8 cellular contexts compared by ENCODE assay signal in the genomic region with DNA sequence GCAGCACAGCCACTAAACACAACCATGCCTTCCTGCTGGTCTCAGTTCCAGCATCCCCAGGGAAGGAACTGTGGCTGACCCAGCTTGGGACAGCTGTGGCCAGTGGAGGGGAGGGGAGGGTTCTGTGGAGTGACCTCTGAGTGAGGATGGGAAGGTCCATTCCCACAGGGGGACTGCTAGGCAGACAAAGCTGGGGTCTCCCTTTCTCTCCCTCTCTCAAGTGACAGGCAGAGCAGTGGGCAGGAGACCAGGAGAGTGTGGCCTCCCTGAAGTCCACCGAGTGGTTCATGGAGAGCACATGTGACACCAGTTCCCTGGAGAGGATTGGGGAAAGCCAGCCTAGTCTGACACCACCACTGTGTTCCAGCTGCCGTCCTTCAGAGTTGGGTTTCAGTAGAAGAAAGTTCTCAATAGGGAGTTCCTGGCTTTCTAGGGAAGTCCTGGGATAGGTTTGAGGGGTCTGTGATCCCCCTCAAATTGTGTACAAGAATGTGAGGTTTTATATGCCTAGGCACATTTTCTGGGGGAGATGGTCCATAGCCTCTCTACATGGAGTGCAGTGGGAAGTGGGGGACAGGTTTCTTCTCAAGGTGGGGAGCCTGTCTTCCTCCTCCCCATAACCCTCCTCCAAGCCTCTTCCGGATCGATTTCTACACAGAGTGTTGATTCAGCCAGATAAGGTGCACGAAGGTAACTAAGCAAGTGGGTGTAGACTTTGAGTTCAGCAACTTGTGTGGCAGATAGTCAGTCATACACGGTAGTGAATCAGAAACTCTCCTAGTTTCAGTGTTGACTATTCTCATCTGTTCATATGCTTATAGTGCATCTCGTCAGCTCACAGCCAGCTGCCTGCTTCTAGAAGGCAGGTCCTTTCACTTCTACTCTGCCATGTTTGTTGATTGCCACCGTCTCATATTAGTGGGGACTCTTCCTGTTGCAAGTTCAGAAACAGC. TPM values are rescaled to one million over a fixed set of nuclear protein-coding genes. Genes with fewer than 3 reads are reported as not detected.
DNase-seq lines count a peak whose midpoint lies in the region; ATAC-seq and TF ChIP-seq lines count a peak whose summit lies in the region.

No MANE protein-coding gene starts in this region.

- H3K4me1 ChIP-seq in ovary (ENCODE audit: insufficient read depth) = peaks cover 34% of the 10 kb centered on the region

- DNase-seq in ovary (no peak), putamen (ENCODE audit: low spot score) (no peak), OCI-M2 (lab: John Stamatoyannopoulos, UW; ENCODE audit: unreplicated experiment) (no peak), ureter (ENCODE audit: low spot score) (no peak), EL (no peak)

- no peaks in the 10 kb centered on the region for H3K9me3 ChIP-seq in ovary

- H3K4me1 Mint-ChIP-seq in T-helper 1 cell treated with Interleukin-12 subunit alpha and Interleukin-12 subunit beta and Interleukin-4 antibody, amounts not matched to agents 30 μg/mL and 1 μg/mL, for 36 hours (ENCODE audit: low read depth) = peaks cover 10% of the 10 kb centered on the region

- no peak for TF ChIP-seq POLR2A in ovary (IDR thresholded peaks at IDR 0.05)

- H3K36me3 Mint-ChIP-seq in T-helper 1 cell treated with Interleukin-12 subunit alpha and Interleukin-12 subunit beta and Interleukin-4 antibody, amounts not matched to agents 30 μg/mL and 1 μg/mL, for 36 hours (ENCODE audit: low read depth) = peaks cover 9% of the 10 kb centered on the region

- peak overlapping the region; percentile 62 to 76 for H3K27ac ChIP-seq in ovary

- no peaks in the 10 kb centered on the region for H3K27me3 Mint-ChIP-seq in T-helper 1 cell treated with Interleukin-12 subunit alpha and Interleukin-12 subunit beta and Interleukin-4 antibody, amounts not matched to agents 30 μg/mL and 1 μg/mL, for 36 hours (ENCODE audit: low read depth)

- intact Hi-C loops in ovary (cut with DNase I) = no loop called here

- H3K4me3 Mint-ChIP-seq in T-helper 1 cell treated with Interleukin-12 subunit alpha and Interleukin-12 subunit beta and Interleukin-4 antibody, amounts not matched to agents 30 μg/mL and 1 μg/mL, for 36 hours = no peak overlapping the region

- no peaks in the 10 kb centered on the region for H3K27me3 ChIP-seq in ovary

- H3K4me3 ChIP-seq in ovary = no peak overlapping the region

- H3K36me3 ChIP-seq in ovary = no peaks in the 10 kb centered on the region

- no peak for TF ChIP-seq EP300 in ovary (IDR thresholded peaks at IDR 0.05)

- no peak for TF ChIP-seq CTCF in ovary (IDR thresholded peaks at IDR 0.05)

- peak; percentile 82 for ATAC-seq in GM18907 (IDR thresholded peaks at IDR 0.05; ENCODE audit: unreplicated experiment)
- ATAC-seq in HG02571 (IDR thresholded peaks at IDR 0.05; ENCODE audit: unreplicated experiment) = peak; percentile 81

- H3K27ac Mint-ChIP-seq in T-helper 1 cell treated with Interleukin-12 subunit alpha and Interleukin-12 subunit beta and Interleukin-4 antibody, amounts not matched to agents 30 μg/mL and 1 μg/mL, for 36 hours = peak overlapping the region; percentile 52

- H3K9me3 Mint-ChIP-seq in T-helper 1 cell treated with Interleukin-12 subunit alpha and Interleukin-12 subunit beta and Interleukin-4 antibody, amounts not matched to agents 30 μg/mL and 1 μg/mL, for 36 hours = no peaks in the 10 kb centered on the region

- 70 to 80% (median 78%) methylated on average over 8 of the region's 8 CpGs for WGBS in ovary, 3 donors

RNA-seq across cellular contexts. Expression of a gene that starts 18.9 kb away (rescaled TPM):
- total RNA-seq in ovary = 10 to 100 TPM; 27.1 to 66.0 (median 52.1) TPM
- 10 to 100 TPM; 73.7 to 89.2 TPM for polyA plus RNA-seq in ovary
- total RNA-seq in ureter = 73.9 TPM

RNA-seq across cellular contexts. Expression of a gene that starts 37.6 kb away (rescaled TPM):
- total RNA-seq in ovary (10 to 100 TPM; 23.1 to 72.7 (median 45.5) TPM), ureter (166 TPM)
- polyA plus RNA-seq in ovary = 10 to 100 TPM; 17.0 to 27.0 TPM

RNA-seq across cellular contexts. Expression of a gene that starts 46.8 kb away (rescaled TPM):
- not detected for total RNA-seq in ovary
- not detected for polyA plus RNA-seq in ovary
- not detected for total RNA-seq in ureter
